ENCODE assay signal across 11 cellular contexts in genomic region chr3:189570916-189571315, GRCh38.
DNase-seq lines count a peak whose midpoint lies in the region; ATAC-seq and TF ChIP-seq lines count a peak whose summit lies in the region.
"Had no signal": no experiment of that assay in that cellular context is flagged by ENCODE, and none has a peak within 500 bp of the region (broad histone marks: within the 10 kb centered on the region; RNA-seq: fewer than 3 reads in every experiment).

No MANE protein-coding gene starts in this region.

- H3K4me3 ChIP-seq in RWPE2 (ENCODE audit: severe bottlenecking) (no peak overlapping the region), trophoblast cell (ENCODE audit: low read depth, low read length) (no peak overlapping the region)

- no peak overlapping the region for H2BK5ac ChIP-seq in trophoblast cell (ENCODE audit: low read depth, low read length, poor library complexity)

- no peaks in the 10 kb centered on the region for H3K27me3 Mint-ChIP-seq in CD4-positive, alpha-beta T cell

- no peak overlapping the region for H2AFZ ChIP-seq in trophoblast cell (ENCODE audit: insufficient read depth, low read length, poor library complexity)
- H2AFZ ChIP-seq: parathyroid adenoma had no signal

- H3K79me1 ChIP-seq in trophoblast cell (ENCODE audit: low read length) = no peaks in the 10 kb centered on the region

- no peak overlapping the region for H2BK120ac ChIP-seq in trophoblast cell (ENCODE audit: insufficient read depth, low read length, poor library complexity)

- H4K12ac ChIP-seq in trophoblast cell (ENCODE audit: low read depth, low read length) = no peak overlapping the region

- no peak for DNase-seq in CD4-positive, alpha-beta T cell
- no peak for DNase-seq in RWPE2 (ENCODE audit: low spot score)
- no peak for DNase-seq in trophoblast cell
- no peak for DNase-seq in SHP77 (lab: John Stamatoyannopoulos, UW)
- no peak for DNase-seq in erythroblast (lab: John Stamatoyannopoulos, UW)
- DNase-seq in Right ventricle myocardium superior = no peak
- DNase-seq: activated gamma-delta T cell, NCI-H510A treated with DMSO at 0.1 percent for 48 hours had no signal

- CTCF ChIA-PET in CD4-positive, alpha-beta T cell (lab: Charles Lee) = no interaction called here

- no peak overlapping the region for H3K4ac ChIP-seq in trophoblast cell (ENCODE audit: low read depth, low read length)

- intact Hi-C loops in CD4-positive, alpha-beta T cell (cut with DNase I, micrococcal nuclease) = no loop called here
- intact Hi-C loops in Right ventricle myocardium superior (cut with DNase I) = no loop called here

- no peak for TF ChIP-seq POLR2A in erythroblast (IDR thresholded peaks at IDR 0.05; ENCODE audit: low read length)

- H3K18ac ChIP-seq in trophoblast cell (ENCODE audit: low read length) = no peak overlapping the region

- H2BK12ac ChIP-seq in trophoblast cell (ENCODE audit: low read length) = no peak overlapping the region

- H3K23ac ChIP-seq in trophoblast cell (ENCODE audit: low read length) = no peak overlapping the region

- H3K9ac ChIP-seq in trophoblast cell (ENCODE audit: low read length) = no peak overlapping the region
- H3K9ac ChIP-seq: parathyroid adenoma had no signal

- H3K27me3 ChIP-seq in CD4-positive, alpha-beta T cell (ENCODE audit: control insufficient read depth, insufficient read depth, low read length) = no peaks in the 10 kb centered on the region
- H3K27me3 ChIP-seq in RWPE2 (ENCODE audit: insufficient read depth, poor library complexity, severe bottlenecking) = no peaks in the 10 kb centered on the region
- H3K27me3 ChIP-seq in trophoblast cell (ENCODE audit: insufficient read depth, low read length) = no peaks in the 10 kb centered on the region

- H4K91ac ChIP-seq in trophoblast cell (ENCODE audit: low read depth, low read length) = no peak overlapping the region

- no peaks in the 10 kb centered on the region for H3K36me3 Mint-ChIP-seq in CD4-positive, alpha-beta T cell (ENCODE audit: low read depth)

- H2AK5ac ChIP-seq in trophoblast cell (ENCODE audit: low read length) = no peak overlapping the region

- POLR2A ChIA-PET in CD4-positive, alpha-beta T cell (lab: Charles Lee) = no interaction called here

- H3K27ac Mint-ChIP-seq in CD4-positive, alpha-beta T cell = peak overlapping the region; percentile 31

- peaks cover 12% of the 10 kb centered on the region for H3K4me1 ChIP-seq in RWPE2 (ENCODE audit: insufficient read depth, poor library complexity, severe bottlenecking)
- peaks cover 0 to 2% of the 10 kb centered on the region in 2 experiments for H3K4me1 ChIP-seq in trophoblast cell (ENCODE audit: control insufficient read depth in 1 of 2, insufficient read depth in 2 of 2, low read length in 2 of 2)
- H3K4me1 ChIP-seq: parathyroid adenoma had no signal

- TF ChIP-seq CTCF in CD4-positive, alpha-beta T cell (IDR thresholded peaks at IDR 0.05) = no peak
- no peak for TF ChIP-seq CTCF in RWPE2 (IDR thresholded peaks at IDR 0.05; ENCODE audit: poor library complexity, severe bottlenecking)

- no peak for ATAC-seq in CD4-positive, alpha-beta T cell (ENCODE audit: poor library complexity)
- ATAC-seq in GM19397 (IDR thresholded peaks at IDR 0.05; ENCODE audit: unreplicated experiment) (peak; percentile 44), HG03039 (IDR thresholded peaks at IDR 0.05; ENCODE audit: unreplicated experiment) (peak; percentile 50), RWPE2 (ENCODE audit: low read depth) (no peak), Right ventricle myocardium superior (ENCODE audit: poor library complexity) (no peak)

- H3K14ac ChIP-seq in trophoblast cell (ENCODE audit: low read length) = no peak overlapping the region

- H3K36me3 ChIP-seq in RWPE2 (ENCODE audit: low read depth) (no peaks in the 10 kb centered on the region), trophoblast cell (ENCODE audit: control insufficient read depth in 1 of 2, insufficient read depth in 2 of 2, low read length in 2 of 2) (no peaks in the 10 kb centered on the region)

- no peaks in the 10 kb centered on the region for H3K9me3 Mint-ChIP-seq in CD4-positive, alpha-beta T cell

- H3K9me3 ChIP-seq in CD4-positive, alpha-beta T cell (ENCODE audit: control insufficient read depth, low read length) = no peaks in the 10 kb centered on the region
- H3K9me3 ChIP-seq in RWPE2 (ENCODE audit: severe bottlenecking) = peaks cover 2% of the 10 kb centered on the region
- no peaks in the 10 kb centered on the region for H3K9me3 ChIP-seq in trophoblast cell (ENCODE audit: insufficient read depth, low read depth, low read length)

- H3K27ac ChIP-seq in CD4-positive, alpha-beta T cell (ENCODE audit: low read depth, low read length) = no peak overlapping the region
- H3K27ac ChIP-seq in RWPE2 (ENCODE audit: poor library complexity, severe bottlenecking) (peak overlapping the region; percentile 88), trophoblast cell (ENCODE audit: low read depth, low read length) (no peak overlapping the region)
- H3K27ac ChIP-seq: parathyroid adenoma had no signal

- H3K79me2 ChIP-seq in trophoblast cell (ENCODE audit: control insufficient read depth, insufficient read depth, low read length, poor library complexity) = no peaks in the 10 kb centered on the region
- H3K79me2 ChIP-seq: parathyroid adenoma had no signal

- H3K4me1 Mint-ChIP-seq in CD4-positive, alpha-beta T cell (ENCODE audit: low read depth) = peaks cover 14% of the 10 kb centered on the region

- H3K4me2 ChIP-seq in trophoblast cell (ENCODE audit: low read length) = no peak overlapping the region

- H4K8ac ChIP-seq in trophoblast cell (ENCODE audit: low read depth, low read length) = no peak overlapping the region

- H3K4me3 Mint-ChIP-seq in CD4-positive, alpha-beta T cell = peak overlapping the region; percentile 43

Comparison
In these comparisons a context has a peak if more than half of its experiments do, and no peak if none do; other contexts are left out.
1. ATAC-seq: peak in GM19397 (single experiment) and HG03039 (single experiment); none in CD4-positive, alpha-beta T cell (single experiment), RWPE2 (single experiment) and Right ventricle myocardium superior (single experiment).